Comparison of ENCODE assay signal across 23 cellular contexts in genomic region chr16:12602811-12603698, GRCh38.
"Had no signal": no experiment of that assay in that cellular context is flagged by ENCODE, and none has a peak within 500 bp of the region (broad histone marks: within the 10 kb centered on the region; RNA-seq: fewer than 3 reads in every experiment).

No MANE protein-coding gene starts in this region.

- H3K9me3 ChIP-seq: right atrium auricular region, transverse colon had no signal

- H3K27me3 ChIP-seq: right atrium auricular region, transverse colon had no signal

- H3K4me3 Mint-ChIP-seq: activated B cell treated with CpG ODN at 0.5 μM for 24 hours; activated CD4-positive, alpha-beta T cell treated with anti-CD3 and anti-CD28 coated beads for 36 hours; activated naive CD8-positive, alpha-beta T cell treated with anti-CD3 and anti-CD28 coated beads for 36 hours; activated T-cell treated with anti-CD3 and anti-CD28 coated beads, Interleukin-2, amount 50 U/mL, for 24 hours; nephron; stimulated activated naive B cell treated with anti-CD40 and anti-IgM and Interleukin-4, amounts not matched to agents 10 μg/mL and 1 μg/mL and 100 μg/mL, for 72 hours had no signal

- H3K27ac ChIP-seq: epithelial cell of prostate, gastroesophageal sphincter, heart right ventricle, right atrium auricular region, transverse colon had no signal

- DNase-seq: activated B cell treated with CpG ODN at 0.5 μM for 24 hours; activated CD4-positive, alpha-beta T cell treated with anti-CD3 and anti-CD28 coated beads for 36 hours; activated CD4-positive, alpha-beta T cell treated with anti-CD3 and anti-CD28 coated beads, Interleukin-2, amount 50 U/mL, for 4 hours; activated CD8-positive, alpha-beta memory T cell treated with anti-CD3 and anti-CD28 coated beads, Interleukin-2, amount 50 U/mL, for 4 hours; activated naive CD4-positive, alpha-beta T cell; activated naive CD8-positive, alpha-beta T cell treated with anti-CD3 and anti-CD28 coated beads for 36 hours; cerebellar nuclear complex; cortex of kidney; heart right ventricle; left colon; mesenchymal stem cell; occipital lobe; stimulated activated CD4-positive, alpha-beta T cell treated with anti-CD3 and anti-CD28 coated beads, Interleukin-2, amount 100 ng/mL, for 24 hours; stimulated activated naive B cell treated with anti-CD40 and anti-IgM and Interleukin-4, amounts not matched to agents 10 μg/mL and 1 μg/mL and 100 μg/mL, for 72 hours; T-helper 1 cell; transverse colon had no signal

- ATAC-seq: activated CD4-positive, alpha-beta T cell treated with anti-CD3 and anti-CD28 coated beads for 36 hours; gastroesophageal sphincter; heart right ventricle; left colon; stimulated activated naive B cell treated with anti-CD40 and anti-IgM and Interleukin-4, amounts not matched to agents 10 μg/mL and 1 μg/mL and 100 μg/mL, for 72 hours had no signal

- H3K4me3 ChIP-seq: gastroesophageal sphincter, heart right ventricle, right atrium auricular region, transverse colon had no signal

- H3K36me3 ChIP-seq: gastroesophageal sphincter, heart right ventricle, right atrium auricular region, transverse colon had no signal

- H3K4me1 ChIP-seq: gastroesophageal sphincter, heart right ventricle, right atrium auricular region, transverse colon had no signal

- H3K27me3 Mint-ChIP-seq: progenitor cell of endocrine pancreas had no signal

- H3K27ac Mint-ChIP-seq: activated CD4-positive, alpha-beta T cell treated with anti-CD3 and anti-CD28 coated beads for 36 hours; activated naive CD8-positive, alpha-beta T cell treated with anti-CD3 and anti-CD28 coated beads for 36 hours; activated T-cell treated with anti-CD3 and anti-CD28 coated beads, Interleukin-2, amount 50 U/mL, for 24 hours; activated T-helper 2 cell treated with anti-CD3 and anti-CD28 coated beads, Interferon-gamma antibody, Interleukin-2, Interleukin-4, amounts not matched to agents 10 μg/mL and 5 μg/mL and 100 μg/mL, durations not matched to agents 14 hours and 24 hours and 36 hours; nephron; progenitor cell of endocrine pancreas; stimulated activated naive B cell treated with anti-CD40 and anti-IgM and Interleukin-4, amounts not matched to agents 10 μg/mL and 1 μg/mL and 100 μg/mL, for 72 hours had no signal

- H3K4me1 Mint-ChIP-seq: activated B cell treated with CpG ODN at 0.5 μM for 24 hours; activated CD4-positive, alpha-beta T cell treated with anti-CD3 and anti-CD28 coated beads for 36 hours; activated naive CD8-positive, alpha-beta T cell treated with anti-CD3 and anti-CD28 coated beads for 36 hours; nephron had no signal
